ENCODE assay signal across 30 cellular contexts in genomic region chr2:175062787-175063585, GRCh38. TPM values are rescaled to one million over a fixed set of nuclear protein-coding genes. Genes with fewer than 3 reads are reported as not detected.
DNase-seq lines count a peak whose midpoint lies in the region; ATAC-seq, FAIRE-seq and TF ChIP-seq lines count a peak whose summit lies in the region.
"Had no signal": no experiment of that assay in that cellular context is flagged by ENCODE, and none has a peak within 500 bp of the region (broad histone marks: within the 10 kb centered on the region; RNA-seq: fewer than 3 reads in every experiment).

No MANE protein-coding gene starts in this region.

- H3K79me2 ChIP-seq in mammary epithelial cell (ENCODE audit: insufficient read depth, low read length) (no peaks in the 10 kb centered on the region), GM12878 (ENCODE audit: control insufficient read depth, insufficient read depth, low read length) (no peaks in the 10 kb centered on the region)

- H3K27me3 ChIP-seq in mammary epithelial cell (ENCODE audit: insufficient read depth, low read length) (no peaks in the 10 kb centered on the region), breast epithelium (no peaks in the 10 kb centered on the region), GM12878 (replicated peaks in 1 of 2; ENCODE audit: control insufficient read depth in 2 of 2, insufficient read depth in 2 of 2, low read length in 1 of 2) (no peaks in the 10 kb centered on the region), gastrocnemius medialis (no peaks in the 10 kb centered on the region)
- H3K27me3 ChIP-seq: BLaER1 treated with 17β-estradiol and CSF1 and Interleukin-3, amounts not matched to agents 10 nM and 100 nM; cardiac muscle cell; heart right ventricle; sigmoid colon had no signal

- H3K36me3 ChIP-seq in mammary epithelial cell (ENCODE audit: insufficient read depth, low read length) (no peaks in the 10 kb centered on the region), breast epithelium (no peaks in the 10 kb centered on the region), GM12878 (ENCODE audit: control insufficient read depth in 2 of 2, insufficient read depth in 2 of 2, low read length in 1 of 2) (no peaks in the 10 kb centered on the region; a peak in 2 of 4 replicates), gastrocnemius medialis (no peaks in the 10 kb centered on the region)
- H3K36me3 ChIP-seq: cardiac muscle cell had no signal

- peaks cover 12% of the 10 kb centered on the region for H3K4me1 ChIP-seq in mammary epithelial cell (ENCODE audit: insufficient read depth, low read length)
- H3K4me1 ChIP-seq in breast epithelium, result no peaks in the 10 kb centered on the region
- H3K4me1 ChIP-seq in GM12878 (ENCODE audit: control insufficient read depth, insufficient read depth, low read length), result no peaks in the 10 kb centered on the region
- no peaks in the 10 kb centered on the region for H3K4me1 ChIP-seq in gastrocnemius medialis
- H3K4me1 ChIP-seq: left ventricle myocardium inferior, sigmoid colon had no signal

- H3K9me3 ChIP-seq in mammary epithelial cell (replicated peaks; ENCODE audit: insufficient read depth, low read length) (no peaks in the 10 kb centered on the region), breast epithelium (no peaks in the 10 kb centered on the region), GM12878 (replicated peaks; ENCODE audit: control insufficient read depth, insufficient read depth, low read length) (no peaks in the 10 kb centered on the region), gastrocnemius medialis (no peaks in the 10 kb centered on the region)
- H3K9me3 ChIP-seq: heart right ventricle, left ventricle myocardium inferior, sigmoid colon had no signal

- no peak overlapping the region for H3K4me3 ChIP-seq in mammary epithelial cell (replicated peaks in 1 of 3; ENCODE audit: insufficient read depth in 1 of 3, low read depth in 2 of 3, low read length in 3 of 3)
- H3K4me3 ChIP-seq in breast epithelium, result no peak overlapping the region
- H3K4me3 ChIP-seq in NB4 (ENCODE audit: low read depth, low read length), result no peak overlapping the region
- no peak overlapping the region for H3K4me3 ChIP-seq in GM12878
- no peak overlapping the region for H3K4me3 ChIP-seq in gastrocnemius medialis
- H3K4me3 ChIP-seq: BLaER1 treated with 17β-estradiol and CSF1 and Interleukin-3, amounts not matched to agents 10 nM and 100 nM; cardiac muscle cell; heart right ventricle; left ventricle myocardium inferior; sigmoid colon had no signal

- BruUV-seq in mammary epithelial cell (replicated peaks; lab: Mats Ljungman, UMichigan), result no TSS peak
- BruUV-seq in GM12878 (replicated peaks; lab: Mats Ljungman, UMichigan), result TSS peak; percentile 7

- no peak for TF ChIP-seq EP300 in GM12878 (IDR thresholded peaks at IDR 0.05; ENCODE audit: borderline replicate concordance in 1 of 2, control insufficient read depth in 1 of 2, low read depth in 2 of 2, low read length in 2 of 2)

- RAD21 ChIA-PET in GM12878 (lab: Charles Lee; ENCODE audit: unreplicated experiment), result no interaction called here

- CTCF ChIA-PET in mammary epithelial cell (lab: Charles Lee; ENCODE audit: low non-redundant PET), result no interaction called here
- CTCF ChIA-PET in GM12878 (lab: Yijun Ruan, JAX), result interaction anchor here (1.0 to 1.6 kb wide), 2 partner anchors 14 to 1035 kb away, joined by 3 to 4 read pairs; no protein-coding TSS in a partner anchor

- H4K20me1 ChIP-seq in mammary epithelial cell (ENCODE audit: insufficient read depth, low read length) (no peaks in the 10 kb centered on the region), GM12878 (ENCODE audit: control insufficient read depth, insufficient read depth) (no peaks in the 10 kb centered on the region)
- H4K20me1 ChIP-seq: BLaER1 treated with 17β-estradiol and CSF1 and Interleukin-3, amounts not matched to agents 10 nM and 100 nM had no signal

- dilution Hi-C loops in mammary epithelial cell (cut with HindIII; ENCODE audit: low sequenced_read_pairs), result no loop called here

- no peaks in the 10 kb centered on the region for H3K27me3 Mint-ChIP-seq in progenitor cell of endocrine pancreas
- H3K27me3 Mint-ChIP-seq: dendritic cell treated with granulocyte-macrophage colony-stimulating factor and Interleukin-4, amounts not matched to agents 40 ng/mL and 50 ng/mL, for 4 days had no signal

- in situ Hi-C loops in mammary epithelial cell (cut with MboI; ENCODE audit: low sequenced_read_pairs in 2 of 2), result no loop called here
- in situ Hi-C loops in GM12878 (cut with MboI), result no loop called here
- in situ Hi-C loops in gastrocnemius medialis (cut with MboI; ENCODE audit: low sequenced_read_pairs in 4 of 4), result no loop called here

- FAIRE-seq in GM12878 (lab: Jason Lieb, UNC), result no peak
- FAIRE-seq: urothelium cell line had no signal

- 93% methylated on average over 10 of the region's 10 CpGs for WGBS in mammary epithelial cell (ENCODE audit: low coverage, missing lambda C conversion rate)
- 94% methylated on average over 10 of the region's 10 CpGs for WGBS in GM12878 (ENCODE audit: insufficient coverage, insufficient replicate concordance, low lambda C conversion rate, missing lambda C conversion rate)

- TF ChIP-seq RAD21 in GM12878 (IDR thresholded peaks at IDR 0.05; ENCODE audit: insufficient read depth, low read depth, low read length), result no peak

- DNase-seq in mammary epithelial cell, result peak; percentile 16
- no peak for DNase-seq in breast epithelium (ENCODE audit: low spot score in 2 of 2)
- DNase-seq in NB4 (ENCODE audit: low read depth), result peak; percentile 30
- no peak for DNase-seq in GM12878 (ENCODE audit: low read depth, low spot score)
- DNase-seq in progenitor cell of endocrine pancreas (ENCODE audit: low spot score, unreplicated experiment), result no peak
- DNase-seq in EL, result no peak
- no peak for DNase-seq in NCI-H446 treated with DMSO at 0.1 percent for 48 hours (lab: John Stamatoyannopoulos, UW)
- DNase-seq in gastrocnemius medialis, result no peak
- DNase-seq: activated naive CD4-positive, alpha-beta T cell treated with Interleukin-2 at 50 U/mL for 16 hours; activated T-cell treated with anti-CD3 and anti-CD28 coated beads, Interleukin-2, amount 50 U/mL, for 1 hour; amniotic stem cell; Calu3; GDM1; heart right ventricle; immature natural killer cell; Karpas-422; left ventricle myocardium inferior; NCI-H1048; NCI-H2081 treated with DMSO at 0.1 percent for 48 hours; NCI-H526 treated with DMSO at 0.1 percent for 48 hours; OCI-M1; sigmoid colon; stimulated activated CD4-positive, alpha-beta T cell treated with anti-CD3 and anti-CD28 coated beads, Interleukin-15, amount 100 ng/mL, for 24 hours had no signal

- no peak overlapping the region for H2AFZ ChIP-seq in mammary epithelial cell (ENCODE audit: low read depth, low read length)
- H2AFZ ChIP-seq in GM12878 (ENCODE audit: control insufficient read depth, low read depth, low read length), result no peak overlapping the region

- POLR2A ChIA-PET in GM12878 (lab: Charles Lee), result no interaction called here

- H3K4me3 Mint-ChIP-seq in progenitor cell of endocrine pancreas (ENCODE audit: low read depth), result no peak overlapping the region
- H3K4me3 Mint-ChIP-seq: dendritic cell treated with granulocyte-macrophage colony-stimulating factor and Interleukin-4, amounts not matched to agents 40 ng/mL and 50 ng/mL, for 4 days; immature natural killer cell; nephron had no signal

- peaks cover 8% of the 10 kb centered on the region for H3K36me3 Mint-ChIP-seq in progenitor cell of endocrine pancreas (ENCODE audit: insufficient read depth)

- TF ChIP-seq CTCF in mammary epithelial cell (conservative IDR thresholded peaks at IDR 0.05 in 1 of 2, IDR thresholded peaks at IDR 0.05 in 1 of 2; ENCODE audit: extremely low read depth in 1 of 2, insufficient read depth in 1 of 2, low read depth in 1 of 2, low read length in 2 of 2) (no peak), breast epithelium (IDR thresholded peaks at IDR 0.05) (no peak), NB4 (IDR thresholded peaks at IDR 0.05; ENCODE audit: low read depth, low read length) (no peak), GM12878 (IDR thresholded peaks at IDR 0.05 in 2 of 3, conservative IDR thresholded peaks at IDR 0.05 in 1 of 3; ENCODE audit: control insufficient read depth in 2 of 3, extremely low read depth in 1 of 3, insufficient read depth in 1 of 3, low read depth in 3 of 3, low read length in 3 of 3) (no peak), progenitor cell of endocrine pancreas (IDR thresholded peaks at IDR 0.05; ENCODE audit: unreplicated experiment) (no peak), gastrocnemius medialis (IDR thresholded peaks at IDR 0.05 in 4 of 5, conservative IDR thresholded peaks at IDR 0.05 in 1 of 5) (no peak)

- H3K9me3 Mint-ChIP-seq in progenitor cell of endocrine pancreas (ENCODE audit: low read depth), result no peaks in the 10 kb centered on the region
- H3K9me3 Mint-ChIP-seq: dendritic cell treated with granulocyte-macrophage colony-stimulating factor and Interleukin-4, amounts not matched to agents 40 ng/mL and 50 ng/mL, for 4 days; immature natural killer cell had no signal

- H3K4me2 ChIP-seq in mammary epithelial cell (ENCODE audit: insufficient read depth, low read depth, low read length) (no peak overlapping the region), GM12878 (ENCODE audit: control insufficient read depth, insufficient read depth) (no peak overlapping the region)

- H3K4me1 Mint-ChIP-seq in progenitor cell of endocrine pancreas (ENCODE audit: low read depth), result peaks cover 2% of the 10 kb centered on the region
- H3K4me1 Mint-ChIP-seq: nephron had no signal

- TF ChIP-seq POLR2A in breast epithelium (IDR thresholded peaks at IDR 0.05), result no peak
- TF ChIP-seq POLR2A in NB4 (IDR thresholded peaks at IDR 0.05; ENCODE audit: extremely low read depth, insufficient read length), result no peak
- no peak for TF ChIP-seq POLR2A in GM12878 (IDR thresholded peaks at IDR 0.05; ENCODE audit: low read depth, low read length)
- TF ChIP-seq POLR2A in gastrocnemius medialis (IDR thresholded peaks at IDR 0.05), result no peak

- peak overlapping the region; percentile 98 for H3K27ac Mint-ChIP-seq in progenitor cell of endocrine pancreas
- H3K27ac Mint-ChIP-seq: dendritic cell treated with granulocyte-macrophage colony-stimulating factor and Interleukin-4, amounts not matched to agents 40 ng/mL and 50 ng/mL, for 4 days; immature natural killer cell; nephron had no signal

- intact Hi-C loops in mammary epithelial cell (cut with micrococcal nuclease) (no loop called here), breast epithelium (cut with DNase I; ENCODE audit: low total_unique reads) (no loop called here), GM12878 (cut with micrococcal nuclease; ENCODE audit: unreplicated experiment) (no loop called here), gastrocnemius medialis (cut with DNase I; ENCODE audit: low total_unique reads) (no loop called here)

- H3K9ac ChIP-seq in mammary epithelial cell (ENCODE audit: insufficient read depth, low read length) (no peak overlapping the region), GM12878 (ENCODE audit: control insufficient read depth, insufficient read depth, low read length) (no peak overlapping the region)
- H3K9ac ChIP-seq: BLaER1 treated with 17β-estradiol and CSF1 and Interleukin-3, amounts not matched to agents 10 nM and 100 nM had no signal

- ATAC-seq in GM12878, result no peak
- ATAC-seq in gastrocnemius medialis, result no peak
- ATAC-seq: activated CD4-positive, CD25-positive, alpha-beta regulatory T cell treated with anti-CD3 and anti-CD28 coated beads, Interleukin-2, amount 50 U/mL, for 24 hours; heart right ventricle had no signal

- no peak overlapping the region for H3K27ac ChIP-seq in mammary epithelial cell (ENCODE audit: insufficient read depth, low read depth, low read length)
- H3K27ac ChIP-seq in breast epithelium, result no peak overlapping the region
- no peak overlapping the region for H3K27ac ChIP-seq in GM12878 (ENCODE audit: control insufficient read depth, insufficient read depth)
- H3K27ac ChIP-seq in gastrocnemius medialis, result no peak overlapping the region
- H3K27ac ChIP-seq: BLaER1 treated with 17β-estradiol and CSF1 and Interleukin-3, amounts not matched to agents 10 nM and 100 nM; cardiac muscle cell; heart right ventricle; left ventricle myocardium inferior; sigmoid colon had no signal

- SMC1A ChIA-PET in GM12878 (lab: Charles Lee; ENCODE audit: uncharacterized antibody, unreplicated experiment), result no interaction called here

RNA-seq across cellular contexts. Expression of gene CHN1, which starts 57.8 kb away (rescaled TPM):
- total RNA-seq in mammary epithelial cell (1 to 10 TPM; 2.3 to 4.5 TPM), breast epithelium (10 to 100 TPM in 2 of 3 donors, 1 to 10 TPM in 1; 9.8 to 14.7 (median 13.4) TPM), GM12878 (2014; rRNA removed) (0.65 TPM in 1 of 2 replicates, not detected in the other), GM12878 (2014; rRNA removed; fragmentation: Illumina TruSeq; extraction: Trizol) (0.36 and 0.69 TPM in 2 replicates), GM12878 (2021) (0.24 and 0.92 TPM in 2 replicates), progenitor cell of endocrine pancreas (46.1 and 50.3 TPM in 2 replicates), gastrocnemius medialis (1 to 10 TPM in 3 of 4 donors, under 1 TPM in 1; 0.66 to 4.7 (median 2.4) TPM)
- polyA plus RNA-seq in mammary epithelial cell (8.2 TPM), GM12878 (2011; rRNA removed) (0.76 and 0.86 TPM in 2 replicates), GM12878 (2014; fragmentation: Illumina TruSeq; extraction: Trizol) (0.41 and 0.60 TPM in 2 replicates), GM12878 (2014; fragmentation: Nextera tagmentation; extraction: Ambion mirVana) (under 1 TPM; 0.27 to 0.53 TPM), GM12878 (2014; rRNA removed) (0.18 and 0.24 TPM in 2 replicates), GM12878 (2016; fragmentation: Nextera tagmentation; extraction: Ambion mirVana) (under 1 TPM; 0.58 to 0.92 TPM)
- polyA minus RNA-seq in mammary epithelial cell, result 1.8 TPM
- total RNA-seq in GM12878 (2013; cell fraction: nucleolus; rRNA removed), result 1.2 and 2.6 TPM in 2 replicates
- polyA plus RNA-seq in GM12878 (2011; ENCODE audit: low read depth), result 0.38 TPM
- 0.38 and 0.40 TPM in 2 replicates for polyA plus RNA-seq in GM12878 (2011; cell fraction: cytosol; rRNA removed)
- 0.76 and 1.1 TPM in 2 replicates for polyA plus RNA-seq in GM12878 (2011; cell fraction: nucleus; rRNA removed)
- 0.22 and 0.43 TPM in 2 replicates for polyA plus RNA-seq in GM12878 (2012)
- polyA minus RNA-seq in GM12878 (2011; rRNA and poly(A)+ RNA removed), result 0.82 and 1.8 TPM in 2 replicates
- 1.1 and 2.9 TPM in 2 replicates for polyA minus RNA-seq in GM12878 (2011; cell fraction: cytosol; rRNA and poly(A)+ RNA removed)
- polyA minus RNA-seq in GM12878 (2011; cell fraction: nucleus; rRNA and poly(A)+ RNA removed), result 1.2 and 3.8 TPM in 2 replicates
- total RNA-seq: HT-29 had no signal

Comparison
In these comparisons a context has a peak if more than half of its experiments do, and no peak if none do; other contexts are left out.
1. DNase-seq: peak in mammary epithelial cell (single experiment) and NB4 (single experiment); none in breast epithelium (0 of 2), GM12878 (single experiment), progenitor cell of endocrine pancreas (single experiment), EL (single experiment), NCI-H446 treated with DMSO at 0.1 percent for 48 hours (single experiment) and gastrocnemius medialis (0 of 2).